ENCODE assay signal across 9 cellular contexts in genomic region chr2:219499555-219499954, GRCh38. TPM values are rescaled to one million over a fixed set of nuclear protein-coding genes. Genes with fewer than 3 reads are reported as not detected.
DNase-seq lines count a peak whose midpoint lies in the region; ATAC-seq and TF ChIP-seq lines count a peak whose summit lies in the region.
"Had no signal": no experiment of that assay in that cellular context is flagged by ENCODE, and none has a peak within 500 bp of the region (broad histone marks: within the 10 kb centered on the region; RNA-seq: fewer than 3 reads in every experiment).

No MANE protein-coding gene starts in this region.

- peaks cover 43% of the 10 kb centered on the region for H3K27me3 Mint-ChIP-seq in brain

- peaks cover 81% of the 10 kb centered on the region for H3K4me1 Mint-ChIP-seq in brain

- TF ChIP-seq CTCF in right atrium auricular region (IDR thresholded peaks at IDR 0.05) (no peak), brain (conservative IDR thresholded peaks at IDR 0.05) (no peak)

- DNase-seq in right atrium auricular region (ENCODE audit: low spot score), result no peak
- no peak for DNase-seq in Right ventricle myocardium inferior (ENCODE audit: missing footprints)
- no peak for DNase-seq in NCI-H524 treated with DMSO at 0.1 percent for 48 hours (lab: John Stamatoyannopoulos, UW)
- DNase-seq in NCI-H446 treated with DMSO at 0.1 percent for 48 hours (lab: John Stamatoyannopoulos, UW), result no peak
- no peak for DNase-seq in NCI-H1436 treated with DMSO at 0.1 percent for 48 hours (lab: John Stamatoyannopoulos, UW)
- DNase-seq: body of pancreas had no signal

- H3K9me3 Mint-ChIP-seq in brain, result peaks cover 0 to 6% (median 0%) of the 10 kb centered on the region in 5 experiments

- H3K27ac ChIP-seq in right atrium auricular region, result no peak overlapping the region

- peaks cover 17% of the 10 kb centered on the region for H3K36me3 ChIP-seq in right atrium auricular region

- H3K4me1 ChIP-seq in right atrium auricular region, result peaks cover 0 to 49% of the 10 kb centered on the region in 2 donors
- H3K4me1 ChIP-seq in mononuclear cell (ENCODE audit: insufficient read depth, low read length), result peaks cover 32% of the 10 kb centered on the region

- peak overlapping the region; percentile 83 to 95 (median 91) for H3K27ac Mint-ChIP-seq in brain

- H3K27me3 ChIP-seq in right atrium auricular region (no peaks in the 10 kb centered on the region), mononuclear cell (ENCODE audit: insufficient read depth, low read length) (peaks cover 32% of the 10 kb centered on the region)

- no peaks in the 10 kb centered on the region for H3K9me3 ChIP-seq in right atrium auricular region
- H3K9me3 ChIP-seq in mononuclear cell (ENCODE audit: low read depth, low read length), result no peaks in the 10 kb centered on the region
- H3K9me3 ChIP-seq: body of pancreas had no signal

- peak overlapping the region; percentile 86 to 95 (median 88) for H3K4me3 Mint-ChIP-seq in brain

- intact Hi-C loops in Right ventricle myocardium inferior (cut with DNase I), result no loop called here

- ATAC-seq in Right ventricle myocardium inferior, result no peak
- no peak for ATAC-seq in HG02885 (IDR thresholded peaks at IDR 0.05; ENCODE audit: poor library complexity, unreplicated experiment)
- ATAC-seq: body of pancreas had no signal

- peak overlapping the region; percentile 80 to 87 for H3K4me3 ChIP-seq in right atrium auricular region
- peak overlapping the region; percentile 64 for H3K4me3 ChIP-seq in mononuclear cell (ENCODE audit: low read length)

- H3K36me3 Mint-ChIP-seq in brain, result no peaks in the 10 kb centered on the region

RNA-seq across cellular contexts. Expression of gene GMPPA, which starts 0.9 kb away (rescaled TPM):
- total RNA-seq in right atrium auricular region (10 to 100 TPM; 21.6 to 23.3 TPM), Right ventricle myocardium inferior (22.9 TPM), mononuclear cell (12.0 TPM)
- 22.0 TPM for polyA plus RNA-seq in brain (ENCODE audit: insufficient read depth, low read depth, low replicate concordance)

RNA-seq across cellular contexts. Expression of gene ASIC4, which starts 14.7 kb away (rescaled TPM):
- total RNA-seq in right atrium auricular region (not detected), Right ventricle myocardium inferior (not detected), mononuclear cell (not detected)
- 1.2 TPM for polyA plus RNA-seq in brain (ENCODE audit: insufficient read depth, low read depth, low replicate concordance)
- total RNA-seq: body of pancreas had no signal

RNA-seq across cellular contexts. Expression of gene CHPF, which starts 44.1 kb away (rescaled TPM):
- 100 to 1,000 TPM; 206 to 228 TPM for total RNA-seq in right atrium auricular region
- 92.2 TPM for total RNA-seq in Right ventricle myocardium inferior
- polyA plus RNA-seq in brain (ENCODE audit: insufficient read depth, low read depth, low replicate concordance), result 41.6 TPM
- total RNA-seq in mononuclear cell, result 2.7 TPM

RNA-seq across cellular contexts. Expression of gene TMEM198, which starts 44.3 kb away (rescaled TPM):
- total RNA-seq in right atrium auricular region, result 1 to 10 TPM; 1.8 to 4.3 TPM
- 2.7 TPM for total RNA-seq in Right ventricle myocardium inferior
- 23.1 TPM for polyA plus RNA-seq in brain (ENCODE audit: insufficient read depth, low read depth, low replicate concordance)
- not detected for total RNA-seq in mononuclear cell

Comparison
In these comparisons a context has a peak if more than half of its experiments do, and no peak if none do; other contexts are left out.
1. RNA of gene CHPF, which starts 44.1 kb away (total RNA-seq): 206 to 228 TPM in right atrium auricular region and 92.2 TPM in Right ventricle myocardium inferior (single experiment); 2.7 TPM in mononuclear cell (single experiment); every median in the first group is over 10 times any median in the second.